In the genomic region with DNA sequence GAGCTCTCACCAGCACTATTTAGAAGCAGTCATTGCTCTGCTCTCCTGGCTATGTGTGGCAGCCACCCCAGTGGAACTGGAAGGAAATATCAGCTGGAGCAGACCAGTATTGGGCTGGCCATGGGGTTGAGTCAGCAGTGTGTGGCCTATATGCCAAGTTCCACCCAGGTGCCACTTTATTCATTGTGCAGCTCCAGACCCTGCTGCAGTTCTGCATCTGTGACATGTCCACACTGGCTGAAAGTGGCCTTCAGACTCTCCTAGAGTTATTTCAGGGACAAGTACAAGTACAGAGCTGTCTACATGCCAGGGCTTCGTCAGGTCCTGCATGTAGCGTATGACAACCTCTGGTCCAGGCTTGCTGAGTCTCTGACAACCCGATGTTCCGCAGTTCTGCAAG, we compare ENCODE assay signal across 20 cellular contexts. TPM values are rescaled to one million over a fixed set of nuclear protein-coding genes. Genes with fewer than 3 reads are reported as not detected.
DNase-seq lines count a peak whose midpoint lies in the region; ATAC-seq and TF ChIP-seq lines count a peak whose summit lies in the region.
"Had no signal": no experiment of that assay in that cellular context is flagged by ENCODE, and none has a peak within 500 bp of the region (broad histone marks: within the 10 kb centered on the region; RNA-seq: fewer than 3 reads in every experiment).

No MANE protein-coding gene starts in this region.

- H3F3A ChIP-seq in MM.1S (ENCODE audit: insufficient read depth, low read length) = peaks cover 32% of the 10 kb centered on the region

- H3K9ac ChIP-seq in MM.1S (ENCODE audit: low read length) = no peak overlapping the region

- H3K27ac ChIP-seq in epithelial cell of prostate = peak overlapping the region; percentile 3
- no peak overlapping the region for H3K27ac ChIP-seq in upper lobe of right lung
- no peak overlapping the region for H3K27ac ChIP-seq in MM.1S (ENCODE audit: low read length)

- peak; percentile 52 for ATAC-seq in left lobe of liver
- ATAC-seq in upper lobe of right lung = no peak
- ATAC-seq in HG03460 (IDR thresholded peaks at IDR 0.05; ENCODE audit: unreplicated experiment) = no peak
- ATAC-seq in activated CD8-positive, alpha-beta T cell treated with anti-CD3 and anti-CD28 coated beads, Interleukin-2, amount 10 ng/mL, durations not matched to agents 7 days and 5 days = no peak

- H3K27me3 ChIP-seq in upper lobe of right lung = no peaks in the 10 kb centered on the region
- H3K27me3 ChIP-seq in MM.1S (replicated peaks; ENCODE audit: insufficient read depth, low read length) = no peaks in the 10 kb centered on the region

- no peaks in the 10 kb centered on the region for H3K9me3 Mint-ChIP-seq in activated CD8-positive, alpha-beta T cell treated with anti-CD3 and anti-CD28 coated beads, Interleukin-2, amount 10 ng/mL, durations not matched to agents 7 days and 5 days (ENCODE audit: insufficient read depth)
- H3K9me3 Mint-ChIP-seq: CD4-positive, CD25-positive, alpha-beta regulatory T cell; central memory CD8-positive, alpha-beta T cell had no signal

- TF ChIP-seq CTCF in upper lobe of right lung (IDR thresholded peaks at IDR 0.05) = no peak
- no peak for TF ChIP-seq CTCF in MM.1S (IDR thresholded peaks at IDR 0.05; ENCODE audit: low read length)

- no peaks in the 10 kb centered on the region for H3K27me3 Mint-ChIP-seq in activated CD8-positive, alpha-beta T cell treated with anti-CD3 and anti-CD28 coated beads, Interleukin-2, amount 10 ng/mL, durations not matched to agents 7 days and 5 days (ENCODE audit: low read depth)
- H3K27me3 Mint-ChIP-seq: CD4-positive, CD25-positive, alpha-beta regulatory T cell; central memory CD8-positive, alpha-beta T cell had no signal

- H3K9me3 ChIP-seq in upper lobe of right lung (no peaks in the 10 kb centered on the region), MM.1S (replicated peaks; ENCODE audit: insufficient read depth, low read length) (no peaks in the 10 kb centered on the region)
- H3K9me3 ChIP-seq: mucosa of descending colon had no signal

- H3K36me3 ChIP-seq in upper lobe of right lung (peaks cover 76% of the 10 kb centered on the region), MM.1S (replicated peaks; ENCODE audit: insufficient read depth, low read length) (0 out of 2 replicates have a peak, but pooled peaks cover 3% of the 10 kb centered on the region)

- H3K36me3 Mint-ChIP-seq in activated CD8-positive, alpha-beta T cell treated with anti-CD3 and anti-CD28 coated beads, Interleukin-2, amount 10 ng/mL, durations not matched to agents 7 days and 5 days (ENCODE audit: low read depth) = peaks cover 71% of the 10 kb centered on the region

- no peak overlapping the region for H3K4me3 ChIP-seq in upper lobe of right lung
- no peak overlapping the region for H3K4me3 ChIP-seq in MM.1S (ENCODE audit: low read length)
- H3K4me3 ChIP-seq: mucosa of descending colon, smooth muscle cell had no signal

- peaks cover 9% of the 10 kb centered on the region; the same call in 1 of the 2 replicates for H3K79me2 ChIP-seq in MM.1S (ENCODE audit: low read length)

- no peak overlapping the region for H3K27ac Mint-ChIP-seq in activated CD8-positive, alpha-beta T cell treated with anti-CD3 and anti-CD28 coated beads, Interleukin-2, amount 10 ng/mL, durations not matched to agents 7 days and 5 days

- POLR2A ChIA-PET in activated CD8-positive, alpha-beta T cell treated with anti-CD3 and anti-CD28 coated beads, Interleukin-2, amount 10 ng/mL, durations not matched to agents 7 days and 5 days (lab: Charles Lee) = interaction anchor here (0.6 to 0.8 kb wide), 2 partner anchors 9 to 11 kb away, joined by 3 read pairs; no protein-coding TSS in a partner anchor

- peaks cover 2% of the 10 kb centered on the region for H3K4me1 Mint-ChIP-seq in activated CD8-positive, alpha-beta T cell treated with anti-CD3 and anti-CD28 coated beads, Interleukin-2, amount 10 ng/mL, durations not matched to agents 7 days and 5 days (ENCODE audit: low read depth)

- H2AFZ ChIP-seq in MM.1S (ENCODE audit: low read length) = no peak overlapping the region

- H3K4me3 Mint-ChIP-seq in activated CD8-positive, alpha-beta T cell treated with anti-CD3 and anti-CD28 coated beads, Interleukin-2, amount 10 ng/mL, durations not matched to agents 7 days and 5 days = no peak overlapping the region
- H3K4me3 Mint-ChIP-seq: CD4-positive, CD25-positive, alpha-beta regulatory T cell; central memory CD8-positive, alpha-beta T cell had no signal

- H3K4me1 ChIP-seq in upper lobe of right lung (no peaks in the 10 kb centered on the region), MM.1S (ENCODE audit: low read length) (peaks cover 49% of the 10 kb centered on the region)

- CTCF ChIA-PET in activated CD8-positive, alpha-beta T cell treated with anti-CD3 and anti-CD28 coated beads, Interleukin-2, amount 10 ng/mL, durations not matched to agents 7 days and 5 days (lab: Charles Lee) = no interaction called here

- no peaks in the 10 kb centered on the region for H4K20me1 ChIP-seq in MM.1S (ENCODE audit: insufficient read depth, low read length)

- no peak overlapping the region for H3K4me2 ChIP-seq in MM.1S (ENCODE audit: low read depth, low read length)
- H3K4me2 ChIP-seq: smooth muscle cell had no signal

- peak; percentile 6 for DNase-seq in DMS79 treated with DMSO at 0.1 percent for 48 hours (lab: John Stamatoyannopoulos, UW)
- DNase-seq in DMS79 (lab: John Stamatoyannopoulos, UW) = no peak
- DNase-seq in epithelial cell of prostate (ENCODE audit: low read depth, low spot score) = no peak
- DNase-seq in left lobe of liver (ENCODE audit: low spot score) = no peak
- peak; percentile 30 for DNase-seq in upper lobe of right lung
- no peak for DNase-seq in MM.1S
- no peak for DNase-seq in activated CD8-positive, alpha-beta T cell treated with anti-CD3 and anti-CD28 coated beads, Interleukin-2, amount 10 ng/mL, durations not matched to agents 7 days and 5 days
- DNase-seq: 8988T; activated naive CD4-positive, alpha-beta T cell; CD4-positive, CD25-positive, alpha-beta regulatory T cell; effector memory CD4-positive, alpha-beta T cell; GOT3; hypothalamus; NCI-H446; stimulated activated CD4-positive, alpha-beta T cell treated with anti-CD3 and anti-CD28 coated beads, Interleukin-4, amount 100 ng/mL, for 24 hours; T-helper 1 cell had no signal

- H3K9me2 ChIP-seq in MM.1S (replicated peaks; ENCODE audit: insufficient read depth, low read length) = no peaks in the 10 kb centered on the region

- intact Hi-C loops in upper lobe of right lung (cut with DNase I) = no loop called here

RNA-seq across cellular contexts. Expression of a gene that starts 55.2 kb away (rescaled TPM):
- total RNA-seq in left lobe of liver (22.4 TPM), upper lobe of right lung (92.0 TPM)
- total RNA-seq in activated CD8-positive, alpha-beta T cell treated with anti-CD3 and anti-CD28 coated beads, Interleukin-2, amount 10 ng/mL, durations not matched to agents 7 days and 5 days = 100 to 1,000 TPM; 147 to 159 TPM

Comparison
In these comparisons a context has a peak if more than half of its experiments do, and no peak if none do; other contexts are left out.
1. DNase-seq: peak in DMS79 treated with DMSO at 0.1 percent for 48 hours (single experiment) and upper lobe of right lung (single experiment); none in DMS79 (single experiment), epithelial cell of prostate (single experiment), left lobe of liver (single experiment), MM.1S (single experiment) and activated CD8-positive, alpha-beta T cell treated with anti-CD3 and anti-CD28 coated beads, Interleukin-2, amount 10 ng/mL, durations not matched to agents 7 days and 5 days (single experiment).